ENCODE assay signal across 17 cellular contexts in genomic region chr22:25837288-25837900, GRCh38.
"Had no signal": no experiment of that assay in that cellular context is flagged by ENCODE, and none has a peak within 500 bp of the region (broad histone marks: within the 10 kb centered on the region; RNA-seq: fewer than 3 reads in every experiment).

No MANE protein-coding gene starts in this region.

- H3K4me3 ChIP-seq: colonic mucosa, gastroesophageal sphincter, spleen, thoracic aorta, upper lobe of left lung had no signal

- H3K4me1 ChIP-seq: colonic mucosa, gastroesophageal sphincter, spleen, upper lobe of left lung had no signal

- H3K9me3 ChIP-seq: colonic mucosa, gastroesophageal sphincter, SK-N-SH, spleen, thoracic aorta, upper lobe of left lung had no signal

- H3K27ac ChIP-seq: colonic mucosa, gastroesophageal sphincter, spleen, thoracic aorta, upper lobe of left lung had no signal

- DNase-seq: activated CD4-positive, alpha-beta T cell treated with anti-CD3 and anti-CD28 coated beads, Interleukin-2, amount 50 U/mL, for 4 hours; activated naive CD4-positive, alpha-beta T cell; activated naive CD8-positive, alpha-beta T cell treated with anti-CD3 and anti-CD28 coated beads for 36 hours; amniotic stem cell; colonic mucosa; erythroblast; immature natural killer cell; mammary epithelial cell; naive B cell; SK-N-SH; spleen; stimulated activated CD4-positive, alpha-beta T cell treated with anti-CD3 and anti-CD28 coated beads, Interleukin-4, amount 100 ng/mL, for 4 hours; stimulated activated naive B cell treated with anti-CD40 and anti-IgM and Interleukin-4, amounts not matched to agents 10 μg/mL and 1 μg/mL and 100 μg/mL, for 72 hours; upper lobe of left lung had no signal

- ATAC-seq: gastroesophageal sphincter; sciatic nerve; stimulated activated naive B cell treated with anti-CD40 and anti-IgM and Interleukin-4, amounts not matched to agents 10 μg/mL and 1 μg/mL and 100 μg/mL, for 72 hours had no signal

- H3K36me3 ChIP-seq: colonic mucosa, gastroesophageal sphincter, spleen, upper lobe of left lung had no signal

- H3K27me3 ChIP-seq: colonic mucosa, upper lobe of left lung had no signal
